13 cellular contexts compared by ENCODE assay signal in the genomic region with DNA sequence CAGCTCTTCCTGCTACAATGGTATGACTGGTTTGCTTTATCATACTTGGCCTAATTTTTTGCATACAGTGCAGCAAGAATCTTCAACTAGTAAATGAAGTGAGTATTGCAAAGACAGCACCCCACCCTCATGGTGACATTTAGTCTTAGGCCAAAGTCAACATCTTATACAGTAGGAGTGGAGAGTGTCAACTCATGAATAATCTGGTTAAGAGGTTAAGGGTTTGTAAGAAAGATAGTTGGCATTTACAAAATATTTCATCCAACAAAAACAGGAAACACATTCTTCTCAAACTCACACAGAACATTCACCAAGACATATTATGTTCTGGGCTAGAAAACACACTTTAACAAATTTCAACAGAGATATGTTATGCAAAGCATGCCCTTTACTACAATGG. TPM values are rescaled to one million over a fixed set of nuclear protein-coding genes. Genes with fewer than 3 reads are reported as not detected.
DNase-seq lines count a peak whose midpoint lies in the region; ATAC-seq and TF ChIP-seq lines count a peak whose summit lies in the region.
"Had no signal": no experiment of that assay in that cellular context is flagged by ENCODE, and none has a peak within 500 bp of the region (broad histone marks: within the 10 kb centered on the region; RNA-seq: fewer than 3 reads in every experiment).

No MANE protein-coding gene starts in this region.

- H4K91ac ChIP-seq in neuronal stem cell (ENCODE audit: low read depth, low read length, poor library complexity) = no peak overlapping the region

- no peak overlapping the region for H2BK15ac ChIP-seq in neuronal stem cell (ENCODE audit: low read length)

- no peak overlapping the region for H2AFZ ChIP-seq in neuronal stem cell (ENCODE audit: low read length)

- H3K9ac ChIP-seq in colonic mucosa (ENCODE audit: low read depth in 2 of 2, low read length in 2 of 2) (no peak overlapping the region), neuronal stem cell (ENCODE audit: low read depth, low read length, poor library complexity) (no peak overlapping the region)

- H3K4me3 ChIP-seq in colonic mucosa (no peak overlapping the region), neuronal stem cell (ENCODE audit: low read length in 2 of 2) (no peak overlapping the region)

- H3K4me2 ChIP-seq in neuronal stem cell (ENCODE audit: insufficient read depth, low read length, poor library complexity, severe bottlenecking) = no peak overlapping the region

- no peak overlapping the region for H3K4ac ChIP-seq in neuronal stem cell (ENCODE audit: low read length)

- H3K4me1 ChIP-seq in colonic mucosa (peaks cover 17% of the 10 kb centered on the region), neuronal stem cell (ENCODE audit: control insufficient read depth in 2 of 2, insufficient read depth in 1 of 2, low read depth in 1 of 2, low read length in 2 of 2) (peaks cover 0 to 3% of the 10 kb centered on the region in 2 donors)

- DNase-seq in Daoy (ENCODE audit: low read depth) (peak; percentile 43), NCI-H460 (ENCODE audit: extremely low read depth, low read depth) (peak; percentile 96), colonic mucosa (peak; percentile 41), omental fat pad (ENCODE audit: low spot score) (no peak), retina (no peak), posterior vena cava (ENCODE audit: low spot score) (no peak), neuronal stem cell (ENCODE audit: low spot score) (no peak)
- DNase-seq: NCI-H1436; NCI-H82; stimulated activated CD4-positive, alpha-beta T cell treated with anti-CD3 and anti-CD28 coated beads, Interleukin-15, amount 100 ng/mL, for 24 hours; stimulated activated naive B cell treated with anti-CD40 and anti-IgM and Interleukin-4, amounts not matched to agents 10 μg/mL and 1 μg/mL and 100 μg/mL, for 72 hours had no signal

- H3K18ac ChIP-seq in neuronal stem cell (ENCODE audit: low read length) = no peak overlapping the region

- H3K9me3 ChIP-seq in colonic mucosa (no peaks in the 10 kb centered on the region), neuronal stem cell (replicated peaks in 1 of 2; ENCODE audit: control insufficient read depth in 2 of 2, insufficient read depth in 1 of 2, low read depth in 1 of 2, low read length in 2 of 2) (no peaks in the 10 kb centered on the region)

- H3K79me1 ChIP-seq in neuronal stem cell (ENCODE audit: low read depth, low read length) = no peaks in the 10 kb centered on the region

- H3K27me3 ChIP-seq in colonic mucosa = no peaks in the 10 kb centered on the region
- no peaks in the 10 kb centered on the region for H3K27me3 ChIP-seq in neuronal stem cell (ENCODE audit: control insufficient read depth in 3 of 3, insufficient read depth in 3 of 3, low read depth in 1 of 3, low read length in 3 of 3)

- no peak overlapping the region for H3K23ac ChIP-seq in neuronal stem cell (ENCODE audit: low read depth, low read length, poor library complexity)

- intact Hi-C loops in colonic mucosa (cut with DNase I) = loop anchor here (5.0 kb wide), 1 partner anchor 33 kb away; the partner anchor contains the start of gene OAS3
- intact Hi-C loops in posterior vena cava (cut with DNase I) = no loop called here

- peak; percentile 47 for ATAC-seq in omental fat pad (ENCODE audit: low FRiP score)
- ATAC-seq in GM21526 (IDR thresholded peaks at IDR 0.05; ENCODE audit: low FRiP score, unreplicated experiment) = no peak
- ATAC-seq: stimulated activated naive B cell treated with anti-CD40 and anti-IgM and Interleukin-4, amounts not matched to agents 10 μg/mL and 1 μg/mL and 100 μg/mL, for 72 hours had no signal

- no peak overlapping the region for H2BK120ac ChIP-seq in neuronal stem cell (ENCODE audit: low read depth, low read length)

- no peak overlapping the region for H4K8ac ChIP-seq in neuronal stem cell (ENCODE audit: low read depth, low read length)

- no peak overlapping the region for H2BK5ac ChIP-seq in neuronal stem cell (ENCODE audit: low read length)

- no peak overlapping the region for H2AK5ac ChIP-seq in neuronal stem cell (ENCODE audit: low read depth, low read length)

- H3K14ac ChIP-seq in neuronal stem cell (ENCODE audit: low read length) = no peak overlapping the region

- TF ChIP-seq CTCF in colonic mucosa (IDR thresholded peaks at IDR 0.05) (no peak), omental fat pad (IDR thresholded peaks at IDR 0.05) (no peak)

- H2BK12ac ChIP-seq in neuronal stem cell (ENCODE audit: low read length) = no peak overlapping the region

- H3K27ac ChIP-seq in colonic mucosa (peak overlapping the region; percentile 84), neuronal stem cell (replicated peaks; ENCODE audit: low read length) (no peak overlapping the region)

- no peaks in the 10 kb centered on the region for H3K36me3 ChIP-seq in colonic mucosa
- H3K36me3 ChIP-seq in neuronal stem cell (replicated peaks in 1 of 2; ENCODE audit: control insufficient read depth in 2 of 2, insufficient read depth in 2 of 2, low read length in 2 of 2) = no peaks in the 10 kb centered on the region

RNA-seq across cellular contexts. Expression of gene OAS1, which starts 2.2 kb away (rescaled TPM):
- 5.1 and 6.1 TPM in 2 replicates for total RNA-seq in Daoy (2014; rRNA removed; shearing (Covaris generic))
- 133 and 137 TPM in 2 replicates for total RNA-seq in NCI-H460 (2014; rRNA removed; shearing (Covaris generic))
- polyA plus RNA-seq in NCI-H460 (2014; cell fraction: nucleus; rRNA removed) = 139 and 148 TPM in 2 replicates
- total RNA-seq in colonic mucosa = 100 to 1,000 TPM in 1 of 2 donors, 10 to 100 TPM in 1; 98.2 to 110 TPM
- total RNA-seq in omental fat pad = 100 to 1,000 TPM in 1 of 4 donors, 10 to 100 TPM in 3; 22.8 to 111 (median 29.1) TPM
- total RNA-seq in posterior vena cava = 10 to 100 TPM; 10.1 to 17.3 TPM
- not detected for polyA plus RNA-seq in neuronal stem cell (2013, experiment 1 of 2)
- polyA plus RNA-seq in neuronal stem cell (2013, experiment 2 of 2) = not detected
- polyA plus RNA-seq: neural cell had no signal

RNA-seq across cellular contexts. Expression of gene OAS3, which starts 33.7 kb away (rescaled TPM):
- total RNA-seq in Daoy (2014; rRNA removed; shearing (Covaris generic)) = 21.7 and 35.4 TPM in 2 replicates
- total RNA-seq in NCI-H460 (2014; rRNA removed; shearing (Covaris generic)) = 12.3 and 12.8 TPM in 2 replicates
- polyA plus RNA-seq in NCI-H460 (2014; cell fraction: nucleus; rRNA removed) = 29.8 and 40.4 TPM in 2 replicates
- total RNA-seq in colonic mucosa = 10 to 100 TPM; 15.2 to 39.1 TPM
- total RNA-seq in omental fat pad = 10 to 100 TPM in 3 of 4 donors, 1 to 10 TPM in 1; 5.8 to 46.3 (median 17.7) TPM
- 10 to 100 TPM; 11.3 to 21.1 TPM for total RNA-seq in posterior vena cava
- polyA plus RNA-seq in neuronal stem cell (2013, experiment 1 of 2) = 0.01 TPM
- 0.03 TPM for polyA plus RNA-seq in neuronal stem cell (2013, experiment 2 of 2)
- polyA plus RNA-seq: neural cell had no signal

Comparison
In these comparisons a context has a peak if more than half of its experiments do, and no peak if none do; other contexts are left out.
1. DNase-seq: peak in Daoy (single experiment), NCI-H460 (single experiment) and colonic mucosa (single experiment); none in omental fat pad (single experiment), retina (single experiment), posterior vena cava (single experiment) and neuronal stem cell (single experiment).